ENCODE assay signal across 9 cellular contexts in the genomic region with DNA sequence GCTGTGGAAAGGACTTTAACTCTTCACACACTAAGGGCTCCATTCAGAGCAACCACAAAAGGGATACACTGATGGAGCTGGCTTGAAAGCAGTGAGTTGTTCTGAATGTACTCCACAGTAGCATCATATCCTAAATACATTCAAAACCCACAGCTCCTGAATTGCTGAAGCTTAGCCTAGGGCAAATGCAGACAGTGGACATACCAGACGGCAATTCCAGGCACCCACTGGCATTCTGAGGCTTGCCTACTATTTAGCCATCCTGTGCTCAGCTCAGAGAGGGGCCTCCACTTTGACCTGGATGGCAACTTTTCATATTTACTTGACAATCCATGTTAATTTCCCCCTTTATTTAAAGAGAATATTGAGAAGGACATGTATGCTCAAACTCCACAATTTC.
"Had no signal": no experiment of that assay in that cellular context is flagged by ENCODE, and none has a peak within 500 bp of the region (broad histone marks: within the 10 kb centered on the region; RNA-seq: fewer than 3 reads in every experiment).

No MANE protein-coding gene starts in this region.

- H3K4me3 Mint-ChIP-seq: HFFc6, IgD-negative memory B cell had no signal

- H2AFZ ChIP-seq: GM23248 had no signal

- H3K9me3 ChIP-seq: HAP-1 had no signal

- ATAC-seq: HCT116, HepG2 had no signal

- H3K27me3 Mint-ChIP-seq: IgD-negative memory B cell had no signal

- H3K27ac ChIP-seq: GM23248, HL-60 had no signal

- H3K9ac ChIP-seq: GM23248 had no signal

- DNase-seq: GM23248, GOT3, H7, HFFc6 had no signal

- H3K27ac Mint-ChIP-seq: HFFc6 had no signal

- H3K4me3 ChIP-seq: GM23248, HAP-1 had no signal

- H3K4me1 ChIP-seq: HAP-1 had no signal

- H3K36me3 ChIP-seq: HAP-1 had no signal
